Comparison of ENCODE assay signal across 18 cellular contexts in genomic region chr9:130522233-130522808, GRCh38. TPM values are rescaled to one million over a fixed set of nuclear protein-coding genes. Genes with fewer than 3 reads are reported as not detected.
A peak's percentile ranks its signal among the peaks of the same experiment; 100 is the strongest.
DNase-seq lines count a peak whose midpoint lies in the region; ATAC-seq and TF ChIP-seq lines count a peak whose summit lies in the region.
"Had no signal": no experiment of that assay in that cellular context is flagged by ENCODE, and none has a peak within 500 bp of the region (broad histone marks: within the 10 kb centered on the region; RNA-seq: fewer than 3 reads in every experiment).

No MANE protein-coding gene starts in this region.

- no peak overlapping the region for H2BK5ac ChIP-seq in mesenchymal stem cell (ENCODE audit: low read depth, low read length, poor library complexity, severe bottlenecking)

- H4K91ac ChIP-seq in mesenchymal stem cell (ENCODE audit: low read length) = peak overlapping the region; percentile 3

- TF ChIP-seq CTCF in activated B cell treated with CpG ODN at 0.5 μM for 24 hours (IDR thresholded peaks at IDR 0.05) = no peak

- H3K4me3 Mint-ChIP-seq in activated B cell treated with CpG ODN at 0.5 μM for 24 hours = no peak overlapping the region
- H3K4me3 Mint-ChIP-seq: immature natural killer cell; stimulated activated naive CD8-positive, alpha-beta T cell treated with anti-CD3 and anti-CD28 coated beads, Interleukin-15, amount 100 ng/mL, for 72 hours; T-helper 2 cell treated with Interferon-gamma antibody and Interleukin-4, amounts not matched to agents 5 μg/mL and 100 μg/mL, for 36 hours had no signal

- no peak overlapping the region for H2BK15ac ChIP-seq in mesenchymal stem cell (ENCODE audit: low read depth, poor library complexity, severe bottlenecking)

- H2BK12ac ChIP-seq in mesenchymal stem cell (ENCODE audit: low read length in 2 of 2) = no peak overlapping the region

- peaks cover 1% of the 10 kb centered on the region for H3K4me1 ChIP-seq in mesenchymal stem cell (ENCODE audit: control insufficient read depth, insufficient read depth, low read depth, low read length)

- no peak overlapping the region for H2AFZ ChIP-seq in mesenchymal stem cell (ENCODE audit: low read depth, low read length)

- no peak overlapping the region for H3K27ac ChIP-seq in mesenchymal stem cell (ENCODE audit: low read length, poor library complexity, severe bottlenecking)
- H3K27ac ChIP-seq: RWPE1 had no signal

- H4K8ac ChIP-seq in mesenchymal stem cell (ENCODE audit: low read length) = no peak overlapping the region

- intact Hi-C loops in activated B cell treated with CpG ODN at 0.5 μM for 24 hours (cut with micrococcal nuclease) = no loop called here

- no peak overlapping the region for H3K27ac Mint-ChIP-seq in activated B cell treated with CpG ODN at 0.5 μM for 24 hours
- H3K27ac Mint-ChIP-seq: immature natural killer cell; stimulated activated naive CD8-positive, alpha-beta T cell treated with anti-CD3 and anti-CD28 coated beads, Interleukin-15, amount 100 ng/mL, for 72 hours; T-helper 2 cell treated with Interferon-gamma antibody and Interleukin-4, amounts not matched to agents 5 μg/mL and 100 μg/mL, for 36 hours had no signal

- no peak overlapping the region for H3K4me2 ChIP-seq in mesenchymal stem cell (ENCODE audit: low read length, poor library complexity, severe bottlenecking)

- no peaks in the 10 kb centered on the region for H3K9me3 Mint-ChIP-seq in activated B cell treated with CpG ODN at 0.5 μM for 24 hours
- H3K9me3 Mint-ChIP-seq: immature natural killer cell; stimulated activated naive CD8-positive, alpha-beta T cell treated with anti-CD3 and anti-CD28 coated beads, Interleukin-15, amount 100 ng/mL, for 72 hours; T-helper 2 cell treated with Interferon-gamma antibody and Interleukin-4, amounts not matched to agents 5 μg/mL and 100 μg/mL, for 36 hours had no signal

- no peak overlapping the region for H2BK120ac ChIP-seq in mesenchymal stem cell (ENCODE audit: low read depth, low read length)

- no peaks in the 10 kb centered on the region for H3K36me3 ChIP-seq in mesenchymal stem cell (ENCODE audit: control insufficient read depth in 1 of 2, insufficient read depth in 2 of 2, low read depth in 1 of 2, low read length in 2 of 2)

- no peak overlapping the region for H3K23ac ChIP-seq in mesenchymal stem cell (ENCODE audit: low read length in 2 of 2)

- H3K36me3 Mint-ChIP-seq in activated B cell treated with CpG ODN at 0.5 μM for 24 hours (ENCODE audit: low read depth) = no peaks in the 10 kb centered on the region
- H3K36me3 Mint-ChIP-seq: immature natural killer cell had no signal

- peaks cover 23 to 62% of the 10 kb centered on the region in 2 experiments for H3K27me3 ChIP-seq in mesenchymal stem cell (ENCODE audit: control insufficient read depth in 1 of 2, insufficient read depth in 1 of 2, low read length in 2 of 2)

- DNase-seq in activated CD4-positive, CD25-positive, alpha-beta regulatory T cell treated with anti-CD3 and anti-CD28 coated beads, Interleukin-2, amount 50 U/mL, for 72 hours = peak; percentile 20
- DNase-seq in LHCN-M2 (ENCODE audit: low read depth) (peak; percentile 67), activated B cell treated with CpG ODN at 0.5 μM for 24 hours (no peak), mesenchymal stem cell (peak; percentile 19), hypothalamus (lab: John Stamatoyannopoulos, UW) (no peak)
- DNase-seq in stimulated activated naive CD8-positive, alpha-beta T cell treated with anti-CD3 and anti-CD28 coated beads, Interleukin-15, Interleukin-2, amounts not matched to agents 100 U/mL and 50 U/mL, for 24 hours = no peak
- DNase-seq: activated CD8-positive, alpha-beta memory T cell treated with anti-CD3 and anti-CD28 coated beads for 24 hours; activated naive CD4-positive, alpha-beta T cell; COR-L47; immature natural killer cell; NCI-H526 treated with DMSO at 0.1 percent for 48 hours; occipital lobe; stimulated activated naive CD8-positive, alpha-beta T cell treated with anti-CD3 and anti-CD28 coated beads, Interleukin-15, amount 100 ng/mL, for 72 hours had no signal

- CTCF ChIA-PET in activated B cell treated with CpG ODN at 0.5 μM for 24 hours (lab: Charles Lee) = no interaction called here

- H3K18ac ChIP-seq in mesenchymal stem cell (ENCODE audit: low read depth in 1 of 2, low read length in 2 of 2) = no peak overlapping the region

- H3K9ac ChIP-seq in mesenchymal stem cell (ENCODE audit: low read length) = no peak overlapping the region

- no peaks in the 10 kb centered on the region for H3K79me1 ChIP-seq in mesenchymal stem cell (replicated peaks; ENCODE audit: low read length, poor library complexity, severe bottlenecking)

- H3K4me1 Mint-ChIP-seq in activated B cell treated with CpG ODN at 0.5 μM for 24 hours = peaks cover 5% of the 10 kb centered on the region
- H3K4me1 Mint-ChIP-seq: immature natural killer cell had no signal

- H3K14ac ChIP-seq in mesenchymal stem cell (ENCODE audit: low read length in 2 of 2) = no peak overlapping the region

- H3K9me3 ChIP-seq in mesenchymal stem cell (ENCODE audit: control insufficient read depth, low read length) = no peaks in the 10 kb centered on the region

- no peak overlapping the region for H3K4me3 ChIP-seq in mesenchymal stem cell (ENCODE audit: insufficient read depth in 1 of 2, low read depth in 1 of 2, low read length in 2 of 2)

- no peak overlapping the region for H2AK5ac ChIP-seq in mesenchymal stem cell (ENCODE audit: low read length, severe bottlenecking)

- WGBS in mesenchymal stem cell = 73% methylated on average over 5 of the region's 7 CpGs

- POLR2A ChIA-PET in activated B cell treated with CpG ODN at 0.5 μM for 24 hours (lab: Charles Lee) = no interaction called here

- no peak for ATAC-seq in activated CD4-positive, CD25-positive, alpha-beta regulatory T cell treated with anti-CD3 and anti-CD28 coated beads, Interleukin-2, amount 50 U/mL, for 24 hours
- ATAC-seq in activated B cell treated with CpG ODN at 0.5 μM for 24 hours (ENCODE audit: low read depth) (peak; percentile 31), HG02973 (IDR thresholded peaks at IDR 0.05; ENCODE audit: unreplicated experiment) (no peak)
- no peak for ATAC-seq in stimulated activated naive CD8-positive, alpha-beta T cell treated with anti-CD3 and anti-CD28 coated beads, Interleukin-15, Interleukin-2, amounts not matched to agents 100 U/mL and 50 U/mL, for 24 hours
- ATAC-seq: sciatic nerve; stimulated activated naive CD8-positive, alpha-beta T cell treated with anti-CD3 and anti-CD28 coated beads, Interleukin-15, amount 100 ng/mL, for 72 hours had no signal

- H3K4ac ChIP-seq in mesenchymal stem cell (ENCODE audit: low read depth in 1 of 2, low read length in 2 of 2) = no peak overlapping the region

- peaks cover 25% of the 10 kb centered on the region for H3K27me3 Mint-ChIP-seq in activated B cell treated with CpG ODN at 0.5 μM for 24 hours

RNA-seq across cellular contexts. Expression of gene FUBP3, which starts 57.1 kb away (rescaled TPM):
- total RNA-seq in LHCN-M2 (2014; rRNA removed) (49.1 and 51.9 TPM in 2 replicates), activated B cell treated with CpG ODN at 0.5 μM for 24 hours (38.6 and 44.7 TPM in 2 replicates)
- 28.0 TPM for polyA plus RNA-seq in LHCN-M2 (2012)
- 38.9 TPM for polyA plus RNA-seq in mesenchymal stem cell (2013, experiment 1 of 2)
- 38.0 TPM for polyA plus RNA-seq in mesenchymal stem cell (2013, experiment 2 of 2)

Comparison
In these comparisons a context has a peak if more than half of its experiments do, and no peak if none do; other contexts are left out.
1. DNase-seq: peak in activated CD4-positive, CD25-positive, alpha-beta regulatory T cell treated with anti-CD3 and anti-CD28 coated beads, Interleukin-2, amount 50 U/mL, for 72 hours (single experiment), LHCN-M2 (single experiment) and mesenchymal stem cell (single experiment); none in activated B cell treated with CpG ODN at 0.5 μM for 24 hours (single experiment), hypothalamus (0 of 51) and stimulated activated naive CD8-positive, alpha-beta T cell treated with anti-CD3 and anti-CD28 coated beads, Interleukin-15, Interleukin-2, amounts not matched to agents 100 U/mL and 50 U/mL, for 24 hours (single experiment).